ENCODE assay signal across 1 cellular context in the genomic region with DNA sequence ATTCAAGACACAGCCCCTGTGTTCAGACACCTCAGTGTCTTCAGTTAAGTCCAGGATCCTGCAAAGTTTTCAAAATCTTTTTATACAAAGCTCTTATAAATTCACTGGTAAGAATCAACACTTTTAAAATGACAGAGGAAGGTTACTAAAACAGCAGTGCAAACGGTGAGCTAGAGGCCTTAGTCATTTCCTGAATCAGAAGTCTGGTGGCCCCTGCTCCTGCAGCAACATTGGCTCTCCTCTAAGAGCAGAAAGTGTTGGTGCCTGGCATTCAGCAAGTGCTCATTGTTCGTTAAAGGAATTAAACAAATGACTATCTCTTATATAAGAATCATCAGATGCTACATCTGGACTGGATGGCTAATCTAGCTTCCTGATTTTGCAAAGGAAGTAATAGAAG.
TF ChIP-seq lines count a peak whose summit lies in the region.

No MANE protein-coding gene starts in this region.

TF ChIP-seq in GM23338, 12 proteins besides CTCF, POLR2A, EP300 and RAD21 (continued from another document):
- TF ChIP-seq ZNF462 (CRISPR knock-in tag; IDR thresholded peaks at IDR 0.05) (no peak), ZNF331 (CRISPR knock-in tag; IDR thresholded peaks at IDR 0.05; ENCODE audit: low read depth) (no peak), NANOG (IDR thresholded peaks at IDR 0.05; ENCODE audit: borderline replicate concordance) (no peak), ZNF114 (CRISPR knock-in tag; IDR thresholded peaks at IDR 0.05) (no peak), ETS1 (IDR thresholded peaks at IDR 0.05) (no peak), EZH2phosphoT487 (IDR thresholded peaks at IDR 0.05; ENCODE audit: unreplicated experiment) (no peak), REST (IDR thresholded peaks at IDR 0.05; ENCODE audit: unreplicated experiment) (no peak), POLR2AphosphoS5 (IDR thresholded peaks at IDR 0.05; ENCODE audit: low read depth) (no peak), JUNB (IDR thresholded peaks at IDR 0.05; ENCODE audit: unreplicated experiment) (no peak)
